Comparison of ENCODE assay signal across 26 cellular contexts in the genomic region with DNA sequence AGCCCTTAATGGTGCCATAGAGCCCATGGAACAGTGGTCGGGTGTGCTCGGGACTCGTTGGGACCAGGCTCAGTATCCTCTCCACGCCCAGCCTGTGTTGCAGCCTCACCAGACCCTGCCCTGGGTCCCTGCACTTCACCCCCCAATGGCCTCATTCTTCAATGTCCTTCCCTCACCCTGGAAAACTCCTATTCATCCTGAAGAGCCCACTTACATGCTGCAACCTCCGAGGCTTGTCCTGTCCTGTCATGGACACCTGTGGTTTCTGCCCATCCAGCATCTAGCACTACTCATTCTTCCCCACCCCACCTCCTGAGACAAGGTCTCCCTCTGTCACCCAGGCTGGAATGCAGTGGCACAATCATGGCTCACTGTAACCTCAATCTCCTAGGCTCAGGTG. TPM values are rescaled to one million over a fixed set of nuclear protein-coding genes. Genes with fewer than 3 reads are reported as not detected.
DNase-seq lines count a peak whose midpoint lies in the region; TF ChIP-seq lines count a peak whose summit lies in the region.
"Had no signal": no experiment of that assay in that cellular context is flagged by ENCODE, and none has a peak within 500 bp of the region (broad histone marks: within the 10 kb centered on the region; RNA-seq: fewer than 3 reads in every experiment).

No MANE protein-coding gene starts in this region.

- H3K36me3 Mint-ChIP-seq in endothelial cell (ENCODE audit: low read depth, unreplicated experiment): no peaks in the 10 kb centered on the region
- H3K36me3 Mint-ChIP-seq: CD14-positive monocyte; CD4-positive, alpha-beta memory T cell had no signal

- no peak for TF ChIP-seq POLR2A in transverse colon (IDR thresholded peaks at IDR 0.05)

- H3K4me1 Mint-ChIP-seq in endothelial cell (ENCODE audit: unreplicated experiment): no peaks in the 10 kb centered on the region
- H3K4me1 Mint-ChIP-seq: CD14-positive monocyte; CD4-positive, CD25-positive, alpha-beta regulatory T cell; CD8-positive, alpha-beta memory T cell had no signal

- TF ChIP-seq CTCF in GM10266 (IDR thresholded peaks at IDR 0.05; ENCODE audit: control insufficient read depth, insufficient read depth, low read depth, missing control alignments) (no peak), GM20000 (IDR thresholded peaks at IDR 0.05; ENCODE audit: extremely low read depth, missing control alignments) (no peak), endothelial cell (IDR thresholded peaks at IDR 0.05; ENCODE audit: unreplicated experiment) (no peak), transverse colon (IDR thresholded peaks at IDR 0.05) (no peak)

- H3K4me3 Mint-ChIP-seq in endothelial cell (ENCODE audit: unreplicated experiment): peak overlapping the region; percentile 47
- H3K4me3 Mint-ChIP-seq: CD14-positive monocyte; CD4-positive, alpha-beta memory T cell; CD8-positive, alpha-beta memory T cell had no signal

- no peaks in the 10 kb centered on the region for H3K36me3 ChIP-seq in transverse colon
- H3K36me3 ChIP-seq: BE2C, BLaER1 had no signal

- peaks cover 10% of the 10 kb centered on the region for H3K27me3 Mint-ChIP-seq in endothelial cell (ENCODE audit: unreplicated experiment)

- H3K27me3 ChIP-seq in transverse colon: peaks cover 23% of the 10 kb centered on the region
- H3K27me3 ChIP-seq: BE2C, BLaER1 had no signal

- intact Hi-C loops in transverse colon (cut with DNase I; ENCODE audit: low total_unique reads): no loop called here

- H3K9me3 ChIP-seq in transverse colon: no peaks in the 10 kb centered on the region
- H3K9me3 ChIP-seq: BE2C had no signal

- no peak overlapping the region for H3K4me3 ChIP-seq in transverse colon
- H3K4me3 ChIP-seq: BLaER1 had no signal

- TF ChIP-seq EP300 in transverse colon (IDR thresholded peaks at IDR 0.05; ENCODE audit: low read depth): no peak

- in situ Hi-C loops in transverse colon (cut with MboI; ENCODE audit: low pct_ligation_motif_present in 1 of 4, low pct_unique_long_range_greater_than_20kb in 1 of 4, low sequenced_read_pairs in 3 of 4): no loop called here

- H3K9me3 Mint-ChIP-seq in endothelial cell (ENCODE audit: unreplicated experiment): no peaks in the 10 kb centered on the region

- H3K27ac Mint-ChIP-seq in endothelial cell (ENCODE audit: unreplicated experiment): no peak overlapping the region
- H3K27ac Mint-ChIP-seq: CD14-positive monocyte; CD4-positive, CD25-positive, alpha-beta regulatory T cell; CD8-positive, alpha-beta memory T cell had no signal

- WGBS in transverse colon (ENCODE audit: low coverage in 1 of 2), 2 donors: 54 to 70% methylated on average over 5 of the region's 5 CpGs

- H3K27ac ChIP-seq in transverse colon: no peak overlapping the region
- H3K27ac ChIP-seq: BLaER1 had no signal

- H3K4me1 ChIP-seq in transverse colon: no peaks in the 10 kb centered on the region
- H3K4me1 ChIP-seq: BE2C had no signal

- DNase-seq in GM10266 (ENCODE audit: extremely low spot score) (peak; percentile 3), GM20000 (ENCODE audit: low spot score) (peak; percentile 5), endothelial cell (ENCODE audit: low spot score) (no peak), transverse colon (no peak)
- DNase-seq in activated CD4-positive, alpha-beta T cell treated with anti-CD3 and anti-CD28 coated beads for 48 hours: no peak
- no peak for DNase-seq in activated CD4-positive, alpha-beta T cell treated with anti-CD3 and anti-CD28 coated beads for 4 hours
- DNase-seq: 8988T; ACHN; BE2C; C1 segment of cervical spinal cord; CD4-positive, alpha-beta memory T cell; CD4-positive, CD25-positive, alpha-beta regulatory T cell; CD8-positive, alpha-beta memory T cell; COR-L47; DMS 273 treated with DMSO at 0.1 percent for 48 hours; DMS153; DMS53; DMS79; DND-41; EL; GDM1 had no signal

RNA-seq across cellular contexts. Expression of gene MMD2, which starts 7.7 kb away (rescaled TPM):
- total RNA-seq in endothelial cell (ENCODE audit: unreplicated experiment) (not detected), transverse colon (not detected)
- total RNA-seq: A673; CD4-positive, alpha-beta memory T cell; CD4-positive, CD25-positive, alpha-beta regulatory T cell; CD8-positive, alpha-beta memory T cell; Daoy; G401 had no signal

Comparison
In these comparisons a context has a peak if more than half of its experiments do, and no peak if none do; other contexts are left out.
1. DNase-seq: peak in GM10266 (single experiment) and GM20000 (single experiment); none in endothelial cell (single experiment), transverse colon (single experiment), activated CD4-positive, alpha-beta T cell treated with anti-CD3 and anti-CD28 coated beads for 48 hours (single experiment) and activated CD4-positive, alpha-beta T cell treated with anti-CD3 and anti-CD28 coated beads for 4 hours (0 of 2).